Comparison of ENCODE assay signal across 1 cellular context in genomic region chr5:108259306-108259705, GRCh38.
TF ChIP-seq lines count a peak whose summit lies in the region.

No MANE protein-coding gene starts in this region.

TF ChIP-seq in IMR-90, 13 proteins besides CTCF, POLR2A, EP300 and RAD21 (continued from another document):
- no peak for TF ChIP-seq ELK1 (IDR thresholded peaks at IDR 0.05; ENCODE audit: borderline replicate concordance, low read depth, low read length)
TF ChIP-seq in IMR-90: peak in this region for 1.
